8 cellular contexts compared by ENCODE assay signal in genomic region chr1:220046052-220046930, GRCh38. TPM values are rescaled to one million over a fixed set of nuclear protein-coding genes. Genes with fewer than 3 reads are reported as not detected.
DNase-seq lines count a peak whose midpoint lies in the region; ATAC-seq and TF ChIP-seq lines count a peak whose summit lies in the region.

EPRS1 (minus strand) TSS chr1:220046505; CDS start chr1:220046388, 117 bp downstream.

- H3K27ac ChIP-seq in DND-41 (ENCODE audit: low read length) = peak within 1 kb of the TSS; percentile 78
- peak within 1 kb of the TSS; percentile 77 for H3K27ac ChIP-seq in Karpas-422 (ENCODE audit: low read length)
- peak within 1 kb of the TSS; percentile 91 for H3K27ac ChIP-seq in fibroblast of lung (ENCODE audit: insufficient read depth, low read length)

- H2AFZ ChIP-seq in DND-41 (ENCODE audit: low read depth, low read length) (peak within 1 kb of the TSS; percentile 87), Karpas-422 (ENCODE audit: low read length) (peak within 1 kb of the TSS; percentile 45; the same call in 1 of the 2 replicates), fibroblast of lung (ENCODE audit: low read length) (peak within 1 kb of the TSS; percentile 100)

- H4K20me1 ChIP-seq in DND-41 (ENCODE audit: insufficient read depth, low read length) (peaks cover 7% of the 10 kb centered on the region; the same call in 1 of the 2 replicates), Karpas-422 (ENCODE audit: insufficient read depth, low read depth, low read length) (no peaks in the 10 kb centered on the region; the same call in 1 of the 2 replicates), fibroblast of lung (ENCODE audit: control insufficient read depth, extremely low read depth, insufficient read depth, low read length) (no peaks in the 10 kb centered on the region)

- peaks cover 57% of the 10 kb centered on the region for H3K79me2 ChIP-seq in DND-41 (ENCODE audit: insufficient read depth, low read length)
- peaks cover 50% of the 10 kb centered on the region for H3K79me2 ChIP-seq in Karpas-422 (ENCODE audit: low read length)
- H3K79me2 ChIP-seq in fibroblast of lung (ENCODE audit: control insufficient read depth, insufficient read depth, low read length) = peaks cover 37% of the 10 kb centered on the region

- peaks cover 0 to 2% (median 0%) of the 10 kb centered on the region in 5 donors for H3K27me3 Mint-ChIP-seq in naive thymus-derived CD8-positive, alpha-beta T cell

- H3K4me3 ChIP-seq in DND-41 (ENCODE audit: low read depth in 1 of 2, low read length in 2 of 2) = peak within 1 kb of the TSS; percentile 56 to 83
- peak within 1 kb of the TSS; percentile 94 for H3K4me3 ChIP-seq in Karpas-422 (ENCODE audit: low read length)
- H3K4me3 ChIP-seq in fibroblast of lung (replicated peaks in 1 of 4; ENCODE audit: control extremely low read depth in 1 of 4, insufficient read depth in 1 of 4, low read depth in 3 of 4, low read length in 4 of 4) = peak within 1 kb of the TSS; percentile 82 to 100 (median 98)

- H3K9me3 ChIP-seq in DND-41 (ENCODE audit: insufficient read depth, low read length, severe bottlenecking) (no peaks in the 10 kb centered on the region), Karpas-422 (ENCODE audit: low read length) (no peaks in the 10 kb centered on the region), fibroblast of lung (ENCODE audit: control insufficient read depth, insufficient read depth, low read depth, low read length) (no peaks in the 10 kb centered on the region)

- H3K4me2 ChIP-seq in DND-41 (ENCODE audit: insufficient read depth, low read length) = peak within 1 kb of the TSS; percentile 69
- peak within 1 kb of the TSS; percentile 76 for H3K4me2 ChIP-seq in Karpas-422 (ENCODE audit: low read depth, low read length, poor library complexity, severe bottlenecking)
- H3K4me2 ChIP-seq in fibroblast of lung (ENCODE audit: extremely low read depth, insufficient read depth, low read length) = peak within 1 kb of the TSS; percentile 80

- no peaks in the 10 kb centered on the region for H3K9me3 Mint-ChIP-seq in naive thymus-derived CD8-positive, alpha-beta T cell

- H3K4me3 Mint-ChIP-seq in naive thymus-derived CD8-positive, alpha-beta T cell = peak within 1 kb of the TSS; percentile 89 to 99 (median 94)

- peaks cover 8% of the 10 kb centered on the region for H3K36me3 ChIP-seq in DND-41 (ENCODE audit: insufficient read depth, low read length)
- H3K36me3 ChIP-seq in Karpas-422 (ENCODE audit: insufficient read depth, low read length) = no peaks in the 10 kb centered on the region; the same call in 1 of the 2 replicates
- H3K36me3 ChIP-seq in fibroblast of lung (ENCODE audit: control insufficient read depth, insufficient read depth, low read length) = no peaks in the 10 kb centered on the region

- TF ChIP-seq CTCF in DND-41 (IDR thresholded peaks at IDR 0.05; ENCODE audit: borderline replicate concordance, extremely low read depth, low read length, poor library complexity, severe bottlenecking) (peak; percentile 86), fibroblast of lung (conservative IDR thresholded peaks at IDR 0.05 in 1 of 2, IDR thresholded peaks at IDR 0.05 in 1 of 2; ENCODE audit: low read depth in 1 of 2, low read length in 2 of 2) (peak; percentile 50 to 64)

- H3K36me3 Mint-ChIP-seq in naive thymus-derived CD8-positive, alpha-beta T cell = peaks cover 0 to 15% (median 0%) of the 10 kb centered on the region in 3 donors

- peaks cover 33% of the 10 kb centered on the region for H3K4me1 ChIP-seq in DND-41 (ENCODE audit: insufficient read depth, low read length)
- H3K4me1 ChIP-seq in Karpas-422 (ENCODE audit: low read length) = peaks cover 29% of the 10 kb centered on the region
- H3K4me1 ChIP-seq in fibroblast of lung (ENCODE audit: control insufficient read depth, extremely low read depth, insufficient read depth, low read length) = no peaks in the 10 kb centered on the region

- peaks cover 10 to 40% (median 27%) of the 10 kb centered on the region in 4 donors for H3K4me1 Mint-ChIP-seq in naive thymus-derived CD8-positive, alpha-beta T cell

- H3K27me3 ChIP-seq in DND-41 (ENCODE audit: insufficient read depth, low read length, poor library complexity) = no peaks in the 10 kb centered on the region
- H3K27me3 ChIP-seq in Karpas-422 (ENCODE audit: low read length) = no peaks in the 10 kb centered on the region
- H3K27me3 ChIP-seq in fibroblast of lung (ENCODE audit: control insufficient read depth, insufficient read depth, low read length) = no peaks in the 10 kb centered on the region

- H3K27ac Mint-ChIP-seq in naive thymus-derived CD8-positive, alpha-beta T cell = peak within 1 kb of the TSS; percentile 90 to 98 (median 95)

- ATAC-seq in DND-41 (ENCODE audit: insufficient read depth, low read depth) (peak; percentile 95), GM21786 (IDR thresholded peaks at IDR 0.05; ENCODE audit: unreplicated experiment) (peak; percentile 98)
- ATAC-seq in naive thymus-derived CD8-positive, alpha-beta T cell = peak; percentile 96 to 97

- peak; percentile 96 for DNase-seq in DND-41
- peak; percentile 99 for DNase-seq in Karpas-422
- peak; percentile 98 for DNase-seq in RPMI7951 (ENCODE audit: low read depth)
- DNase-seq in activated T-helper 1 cell treated with anti-CD3 and anti-CD28 coated beads, Interleukin-2, amount 50 U/mL, for 16 hours (ENCODE audit: low read depth in 1 of 2, low spot score in 1 of 2) = peak; percentile 85 to 91
- peak; percentile 99 to 100 for DNase-seq in fibroblast of lung (ENCODE audit: low read depth in 2 of 2)
- DNase-seq in naive thymus-derived CD8-positive, alpha-beta T cell = peak; percentile 89 to 97 (median 94)
- DNase-seq in stimulated activated naive CD4-positive, alpha-beta T cell treated with Interleukin-2 at 50 U/mL for 16 hours (lab: John Stamatoyannopoulos, UW) = peak; percentile 95

- peak within 1 kb of the TSS; percentile 71 for H3K9ac ChIP-seq in DND-41 (ENCODE audit: low read depth, low read length)
- H3K9ac ChIP-seq in Karpas-422 (ENCODE audit: low read length) = peak within 1 kb of the TSS; percentile 92
- H3K9ac ChIP-seq in fibroblast of lung (ENCODE audit: insufficient read depth, low read length) = peak within 1 kb of the TSS; percentile 88

- H3K9me2 ChIP-seq in Karpas-422 (replicated peaks; ENCODE audit: insufficient read depth, low read length) = no peaks in the 10 kb centered on the region

- POLR2A ChIA-PET in naive thymus-derived CD8-positive, alpha-beta T cell (lab: Charles Lee) = interaction anchor here (0.7 to 2.4 kb wide), 4 partner anchors 44 to 265 kb away, joined by 3 to 13 read pairs (median 8); partner anchors contain the start of genes BPNT1 and IARS2

RNA-seq across cellular contexts. Expression of gene EPRS1, which starts in this region (rescaled TPM):
- total RNA-seq in Karpas-422 (2014; rRNA removed; shearing (Covaris generic); ENCODE audit: low replicate concordance) = 113 and 187 TPM in 2 replicates
- 52.5 and 61.9 TPM in 2 replicates for total RNA-seq in RPMI7951 (2014; rRNA removed; shearing (Covaris generic))
- total RNA-seq in fibroblast of lung = 193 and 273 TPM in 2 replicates
- 100.0 and 103 TPM in 2 replicates for polyA plus RNA-seq in fibroblast of lung
- 97.8 and 116 TPM in 2 replicates for polyA plus RNA-seq in fibroblast of lung (2012)
- 72.1 and 134 TPM in 2 replicates for polyA minus RNA-seq in fibroblast of lung (ENCODE audit: low replicate concordance)
- 100 to 1,000 TPM; 109 to 111 TPM for total RNA-seq in naive thymus-derived CD8-positive, alpha-beta T cell
- 10 to 100 TPM; 47.8 to 54.3 (median 52.0) TPM for polyA plus RNA-seq in naive thymus-derived CD8-positive, alpha-beta T cell

Comparison
In these comparisons a context has a peak if more than half of its experiments do, and no peak if none do; other contexts are left out.
1. Peak in every context shown above with its lines: DNase-seq, ATAC-seq, H3K4me3 ChIP-seq and H3K27ac ChIP-seq.
2. H2AFZ ChIP-seq: peak in every context shown above with its lines; median percentile 100 in fibroblast of lung; 87 in DND-41; 45 in Karpas-422.